In the genomic region with DNA sequence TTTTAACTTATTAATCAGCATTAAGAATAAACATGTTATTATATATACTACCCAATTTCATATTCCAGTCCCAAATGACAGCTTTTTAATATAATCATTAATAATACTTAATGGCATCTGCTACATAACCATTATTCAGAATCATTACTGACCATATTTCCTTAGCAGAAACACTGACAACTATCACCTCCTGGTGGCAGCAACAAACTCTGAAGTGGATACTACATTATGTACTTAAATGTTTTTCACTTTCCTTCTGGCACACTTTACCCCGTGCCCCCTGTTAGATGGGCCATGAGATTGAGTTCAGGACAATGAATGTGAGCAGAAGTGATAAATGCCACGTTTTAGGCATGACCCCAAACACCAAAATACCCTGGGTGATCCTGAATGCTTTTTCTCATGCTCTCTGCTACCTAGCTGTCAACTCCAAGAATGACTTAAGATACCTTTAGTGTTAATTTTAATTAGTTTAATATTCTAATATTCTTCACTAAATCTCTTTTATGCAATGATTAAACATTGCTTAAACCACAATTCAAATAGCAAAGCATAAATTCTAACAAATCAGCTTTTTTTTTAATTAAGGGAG, we compare ENCODE assay signal across 1 cellular context.
TF ChIP-seq lines count a peak whose summit lies in the region.

No MANE protein-coding gene starts in this region.

TF ChIP-seq in GM23338, 12 proteins besides CTCF, POLR2A, EP300 and RAD21 (continued from another document):
- TF ChIP-seq, protein P1, sequence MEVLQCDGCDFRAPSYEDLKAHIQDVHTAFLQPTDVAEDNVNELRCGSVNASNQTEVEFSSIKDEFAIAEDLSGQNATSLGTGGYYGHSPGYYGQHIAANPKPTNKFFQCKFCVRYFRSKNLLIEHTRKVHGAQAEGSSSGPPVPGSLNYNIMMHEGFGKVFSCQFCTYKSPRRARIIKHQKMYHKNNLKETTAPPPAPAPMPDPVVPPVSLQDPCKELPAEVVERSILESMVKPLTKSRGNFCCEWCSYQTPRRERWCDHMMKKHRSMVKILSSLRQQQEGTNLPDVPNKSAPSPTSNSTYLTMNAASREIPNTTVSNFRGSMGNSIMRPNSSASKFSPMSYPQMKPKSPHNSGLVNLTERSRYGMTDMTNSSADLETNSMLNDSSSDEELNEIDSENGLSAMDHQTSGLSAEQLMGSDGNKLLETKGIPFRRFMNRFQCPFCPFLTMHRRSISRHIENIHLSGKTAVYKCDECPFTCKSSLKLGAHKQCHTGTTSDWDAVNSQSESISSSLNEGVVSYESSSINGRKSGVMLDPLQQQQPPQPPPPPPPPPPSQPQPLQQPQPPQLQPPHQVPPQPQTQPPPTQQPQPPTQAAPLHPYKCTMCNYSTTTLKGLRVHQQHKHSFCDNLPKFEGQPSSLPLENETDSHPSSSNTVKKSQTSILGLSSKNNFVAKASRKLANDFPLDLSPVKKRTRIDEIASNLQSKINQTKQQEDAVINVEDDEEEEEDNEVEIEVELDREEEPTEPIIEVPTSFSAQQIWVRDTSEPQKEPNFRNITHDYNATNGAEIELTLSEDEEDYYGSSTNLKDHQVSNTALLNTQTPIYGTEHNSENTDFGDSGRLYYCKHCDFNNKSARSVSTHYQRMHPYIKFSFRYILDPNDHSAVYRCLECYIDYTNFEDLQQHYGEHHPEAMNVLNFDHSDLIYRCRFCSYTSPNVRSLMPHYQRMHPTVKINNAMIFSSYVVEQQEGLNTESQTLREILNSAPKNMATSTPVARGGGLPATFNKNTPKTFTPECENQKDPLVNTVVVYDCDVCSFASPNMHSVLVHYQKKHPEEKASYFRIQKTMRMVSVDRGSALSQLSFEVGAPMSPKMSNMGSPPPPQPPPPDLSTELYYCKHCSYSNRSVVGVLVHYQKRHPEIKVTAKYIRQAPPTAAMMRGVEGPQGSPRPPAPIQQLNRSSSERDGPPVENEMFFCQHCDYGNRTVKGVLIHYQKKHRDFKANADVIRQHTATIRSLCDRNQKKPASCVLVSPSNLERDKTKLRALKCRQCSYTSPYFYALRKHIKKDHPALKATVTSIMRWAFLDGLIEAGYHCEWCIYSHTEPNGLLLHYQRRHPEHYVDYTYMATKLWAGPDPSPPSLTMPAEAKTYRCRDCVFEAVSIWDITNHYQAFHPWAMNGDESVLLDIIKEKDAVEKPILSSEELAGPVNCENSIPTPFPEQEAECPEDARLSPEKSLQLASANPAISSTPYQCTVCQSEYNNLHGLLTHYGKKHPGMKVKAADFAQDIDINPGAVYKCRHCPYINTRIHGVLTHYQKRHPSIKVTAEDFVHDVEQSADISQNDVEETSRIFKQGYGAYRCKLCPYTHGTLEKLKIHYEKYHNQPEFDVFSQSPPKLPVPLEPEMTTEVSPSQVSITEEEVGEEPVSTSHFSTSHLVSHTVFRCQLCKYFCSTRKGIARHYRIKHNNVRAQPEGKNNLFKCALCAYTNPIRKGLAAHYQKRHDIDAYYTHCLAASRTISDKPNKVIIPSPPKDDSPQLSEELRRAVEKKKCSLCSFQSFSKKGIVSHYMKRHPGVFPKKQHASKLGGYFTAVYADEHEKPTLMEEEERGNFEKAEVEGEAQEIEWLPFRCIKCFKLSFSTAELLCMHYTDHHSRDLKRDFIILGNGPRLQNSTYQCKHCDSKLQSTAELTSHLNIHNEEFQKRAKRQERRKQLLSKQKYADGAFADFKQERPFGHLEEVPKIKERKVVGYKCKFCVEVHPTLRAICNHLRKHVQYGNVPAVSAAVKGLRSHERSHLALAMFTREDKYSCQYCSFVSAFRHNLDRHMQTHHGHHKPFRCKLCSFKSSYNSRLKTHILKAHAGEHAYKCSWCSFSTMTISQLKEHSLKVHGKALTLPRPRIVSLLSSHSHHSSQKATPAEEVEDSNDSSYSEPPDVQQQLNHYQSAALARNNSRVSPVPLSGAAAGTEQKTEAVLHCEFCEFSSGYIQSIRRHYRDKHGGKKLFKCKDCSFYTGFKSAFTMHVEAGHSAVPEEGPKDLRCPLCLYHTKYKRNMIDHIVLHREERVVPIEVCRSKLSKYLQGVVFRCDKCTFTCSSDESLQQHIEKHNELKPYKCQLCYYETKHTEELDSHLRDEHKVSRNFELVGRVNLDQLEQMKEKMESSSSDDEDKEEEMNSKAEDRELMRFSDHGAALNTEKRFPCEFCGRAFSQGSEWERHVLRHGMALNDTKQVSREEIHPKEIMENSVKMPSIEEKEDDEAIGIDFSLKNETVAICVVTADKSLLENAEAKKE (CRISPR knock-in tag; IDR thresholded peaks at IDR 0.05), result no peak
- TF ChIP-seq STAT1 (IDR thresholded peaks at IDR 0.05; ENCODE audit: unreplicated experiment) (no peak), EZH2 (IDR thresholded peaks at IDR 0.05; ENCODE audit: low read depth, unreplicated experiment) (no peak), ZNF114 (CRISPR knock-in tag; IDR thresholded peaks at IDR 0.05) (no peak), EZH2phosphoT487 (IDR thresholded peaks at IDR 0.05; ENCODE audit: unreplicated experiment) (no peak)
- TF ChIP-seq, protein P2, sequence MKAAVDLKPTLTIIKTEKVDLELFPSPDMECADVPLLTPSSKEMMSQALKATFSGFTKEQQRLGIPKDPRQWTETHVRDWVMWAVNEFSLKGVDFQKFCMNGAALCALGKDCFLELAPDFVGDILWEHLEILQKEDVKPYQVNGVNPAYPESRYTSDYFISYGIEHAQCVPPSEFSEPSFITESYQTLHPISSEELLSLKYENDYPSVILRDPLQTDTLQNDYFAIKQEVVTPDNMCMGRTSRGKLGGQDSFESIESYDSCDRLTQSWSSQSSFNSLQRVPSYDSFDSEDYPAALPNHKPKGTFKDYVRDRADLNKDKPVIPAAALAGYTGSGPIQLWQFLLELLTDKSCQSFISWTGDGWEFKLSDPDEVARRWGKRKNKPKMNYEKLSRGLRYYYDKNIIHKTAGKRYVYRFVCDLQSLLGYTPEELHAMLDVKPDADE (IDR thresholded peaks at IDR 0.05), result no peak
TF ChIP-seq in GM23338: peak in this region for 0.
